Comparison of ENCODE assay signal across 12 cellular contexts in genomic region chr22:30079952-30080533, GRCh38. TPM values are rescaled to one million over a fixed set of nuclear protein-coding genes. Genes with fewer than 3 reads are reported as not detected.
DNase-seq lines count a peak whose midpoint lies in the region; ATAC-seq and TF ChIP-seq lines count a peak whose summit lies in the region.
"Had no signal": no experiment of that assay in that cellular context is flagged by ENCODE, and none has a peak within 500 bp of the region (broad histone marks: within the 10 kb centered on the region; RNA-seq: fewer than 3 reads in every experiment).

HORMAD2 (plus strand) TSS chr22:30080464; CDS start chr22:30093953, 13,489 bp downstream.

- POLR2A ChIA-PET in activated CD4-positive, alpha-beta memory T cell treated with anti-CD3 and anti-CD28 coated beads, Interleukin-2, amount 10 ng/mL, durations not matched to agents 7 days and 5 days (lab: Charles Lee), result no interaction called here
- POLR2A ChIA-PET in activated CD4-positive, alpha-beta memory T cell treated with anti-CD3 and anti-CD28 coated beads for 36 hours (lab: Charles Lee), result interaction anchor here (0.6 kb wide), 1 partner anchor 444 kb away, joined by 3 read pairs; no protein-coding TSS in a partner anchor
- POLR2A ChIA-PET in CD8-positive, alpha-beta memory T cell (lab: Charles Lee), result no interaction called here

- H3K4me1 ChIP-seq in lower lobe of right lung (peaks cover 4% of the 10 kb centered on the region), thyroid gland (peaks cover 15 to 31% of the 10 kb centered on the region in 2 donors)
- H3K4me1 ChIP-seq in CD8-positive, alpha-beta memory T cell (ENCODE audit: insufficient read depth, low read length), result peaks cover 9% of the 10 kb centered on the region

- intact Hi-C loops in activated CD4-positive, alpha-beta memory T cell treated with anti-CD3 and anti-CD28 coated beads for 36 hours (cut with micrococcal nuclease), result loop anchor here (5.0 kb wide), 1 partner anchor 313 kb away; the partner anchor contains the start of genes UQCR10 and ZMAT5
- intact Hi-C loops in lower lobe of right lung (cut with DNase I), result no loop called here
- intact Hi-C loops in thyroid gland (cut with DNase I), result loop anchor here (10.0 kb wide), 1 partner anchor 55 kb away; no protein-coding TSS in a partner anchor

- no peaks in the 10 kb centered on the region for H3K36me3 Mint-ChIP-seq in activated CD4-positive, alpha-beta memory T cell treated with anti-CD3 and anti-CD28 coated beads, Interleukin-2, amount 10 ng/mL, durations not matched to agents 7 days and 5 days (ENCODE audit: low read depth)
- no peaks in the 10 kb centered on the region for H3K36me3 Mint-ChIP-seq in activated CD4-positive, alpha-beta memory T cell treated with anti-CD3 and anti-CD28 coated beads for 36 hours
- peaks cover 0 to 1% (median 0%) of the 10 kb centered on the region in 3 donors for H3K36me3 Mint-ChIP-seq in CD8-positive, alpha-beta memory T cell

- H3K27ac Mint-ChIP-seq in activated CD4-positive, alpha-beta memory T cell treated with anti-CD3 and anti-CD28 coated beads, Interleukin-2, amount 10 ng/mL, durations not matched to agents 7 days and 5 days, result peak within 1 kb of the TSS; percentile 80
- H3K27ac Mint-ChIP-seq in activated CD4-positive, alpha-beta memory T cell treated with anti-CD3 and anti-CD28 coated beads for 36 hours, result no peak within 1 kb of the TSS
- peak within 1 kb of the TSS in 1 of 8 donors; percentile 43 for H3K27ac Mint-ChIP-seq in CD8-positive, alpha-beta memory T cell

- H3K4me3 Mint-ChIP-seq in activated CD4-positive, alpha-beta memory T cell treated with anti-CD3 and anti-CD28 coated beads, Interleukin-2, amount 10 ng/mL, durations not matched to agents 7 days and 5 days, result no peak within 1 kb of the TSS
- no peak within 1 kb of the TSS for H3K4me3 Mint-ChIP-seq in activated CD4-positive, alpha-beta memory T cell treated with anti-CD3 and anti-CD28 coated beads for 36 hours
- H3K4me3 Mint-ChIP-seq in CD8-positive, alpha-beta memory T cell, result no peak within 1 kb of the TSS

- no peak for DNase-seq in activated CD4-positive, alpha-beta memory T cell treated with anti-CD3 and anti-CD28 coated beads, Interleukin-2, amount 10 ng/mL, durations not matched to agents 7 days and 5 days
- no peak for DNase-seq in activated CD4-positive, alpha-beta memory T cell treated with anti-CD3 and anti-CD28 coated beads for 36 hours
- DNase-seq in lower lobe of right lung (peak; percentile 67), thyroid gland (no peak), NCI-H1048 (lab: John Stamatoyannopoulos, UW) (no peak)
- no peak for DNase-seq in CD8-positive, alpha-beta memory T cell
- DNase-seq: 8988T; activated naive CD4-positive, alpha-beta T cell treated with anti-CD3 and anti-CD28 coated beads, Interleukin-2, amount 50 U/mL, for 16 hours; mammary epithelial cell; NCI-H146 had no signal

- CTCF ChIA-PET in activated CD4-positive, alpha-beta memory T cell treated with anti-CD3 and anti-CD28 coated beads, Interleukin-2, amount 10 ng/mL, durations not matched to agents 7 days and 5 days (lab: Charles Lee), result interaction anchor here (1.0 kb wide), 1 partner anchor 9 kb away, joined by 5 read pairs; no protein-coding TSS in a partner anchor
- CTCF ChIA-PET in activated CD4-positive, alpha-beta memory T cell treated with anti-CD3 and anti-CD28 coated beads for 36 hours (lab: Charles Lee), result interaction anchor here (0.8 kb wide), 1 partner anchor 454 kb away, joined by 5 read pairs; no protein-coding TSS in a partner anchor
- CTCF ChIA-PET in CD8-positive, alpha-beta memory T cell (lab: Charles Lee), result no interaction called here

- no peaks in the 10 kb centered on the region for H3K9me3 Mint-ChIP-seq in activated CD4-positive, alpha-beta memory T cell treated with anti-CD3 and anti-CD28 coated beads, Interleukin-2, amount 10 ng/mL, durations not matched to agents 7 days and 5 days
- H3K9me3 Mint-ChIP-seq in activated CD4-positive, alpha-beta memory T cell treated with anti-CD3 and anti-CD28 coated beads for 36 hours, result peaks cover 7% of the 10 kb centered on the region
- H3K9me3 Mint-ChIP-seq in CD8-positive, alpha-beta memory T cell, result peaks cover 0 to 5% (median 0%) of the 10 kb centered on the region in 5 donors

- H3K36me3 ChIP-seq in lower lobe of right lung (no peaks in the 10 kb centered on the region), thyroid gland (no peaks in the 10 kb centered on the region)
- H3K36me3 ChIP-seq in CD8-positive, alpha-beta memory T cell (ENCODE audit: insufficient read depth, low read length), result no peaks in the 10 kb centered on the region

- no peak within 1 kb of the TSS for H3K27ac ChIP-seq in lower lobe of right lung
- peak within 1 kb of the TSS in 2 of 3 donors; percentile 67 to 89 for H3K27ac ChIP-seq in thyroid gland
- no peak within 1 kb of the TSS for H3K27ac ChIP-seq in CD8-positive, alpha-beta memory T cell (ENCODE audit: low read depth, low read length)

- ATAC-seq in esophagus mucosa (peak; percentile 29), lower lobe of right lung (peak; percentile 86 to 89), HG03280 (IDR thresholded peaks at IDR 0.05; ENCODE audit: unreplicated experiment) (no peak)

- H3K4me3 ChIP-seq in lower lobe of right lung (peak within 1 kb of the TSS; percentile 45), thyroid gland (replicated peaks in 1 of 3) (no peak within 1 kb of the TSS)
- no peak within 1 kb of the TSS for H3K4me3 ChIP-seq in CD8-positive, alpha-beta memory T cell (ENCODE audit: low read length)

- TF ChIP-seq POLR2A in thyroid gland (IDR thresholded peaks at IDR 0.05), result no peak

- peaks cover 5% of the 10 kb centered on the region for H3K27me3 Mint-ChIP-seq in activated CD4-positive, alpha-beta memory T cell treated with anti-CD3 and anti-CD28 coated beads, Interleukin-2, amount 10 ng/mL, durations not matched to agents 7 days and 5 days
- no peaks in the 10 kb centered on the region for H3K27me3 Mint-ChIP-seq in activated CD4-positive, alpha-beta memory T cell treated with anti-CD3 and anti-CD28 coated beads for 36 hours
- peaks cover 0 to 6% of the 10 kb centered on the region in 2 donors for H3K27me3 Mint-ChIP-seq in CD8-positive, alpha-beta memory T cell

- H3K27me3 ChIP-seq in lower lobe of right lung (ENCODE audit: low read depth) (peaks cover 20% of the 10 kb centered on the region), thyroid gland (no peaks in the 10 kb centered on the region)
- H3K27me3 ChIP-seq in CD8-positive, alpha-beta memory T cell (ENCODE audit: insufficient read depth, low read length, poor library complexity, severe bottlenecking), result no peaks in the 10 kb centered on the region

- no peaks in the 10 kb centered on the region for H3K9me3 ChIP-seq in lower lobe of right lung
- no peaks in the 10 kb centered on the region for H3K9me3 ChIP-seq in thyroid gland
- H3K9me3 ChIP-seq in CD8-positive, alpha-beta memory T cell (ENCODE audit: low read length), result no peaks in the 10 kb centered on the region

- TF ChIP-seq CTCF in lower lobe of right lung (IDR thresholded peaks at IDR 0.05), result no peak
- TF ChIP-seq CTCF in thyroid gland (IDR thresholded peaks at IDR 0.05), result no peak

- WGBS in thyroid gland, 2 donors, result 37 to 38% methylated on average over 25 to 41 of the region's 53 CpGs

- H3K4me1 Mint-ChIP-seq in activated CD4-positive, alpha-beta memory T cell treated with anti-CD3 and anti-CD28 coated beads, Interleukin-2, amount 10 ng/mL, durations not matched to agents 7 days and 5 days, result peaks cover 11% of the 10 kb centered on the region
- peaks cover 20% of the 10 kb centered on the region for H3K4me1 Mint-ChIP-seq in activated CD4-positive, alpha-beta memory T cell treated with anti-CD3 and anti-CD28 coated beads for 36 hours (ENCODE audit: low read depth)
- H3K4me1 Mint-ChIP-seq in CD8-positive, alpha-beta memory T cell, result peaks cover 9 to 14% (median 13%) of the 10 kb centered on the region in 3 donors

RNA-seq across cellular contexts. Expression of gene HORMAD2, which starts in this region (rescaled TPM):
- total RNA-seq in activated CD4-positive, alpha-beta memory T cell treated with anti-CD3 and anti-CD28 coated beads, Interleukin-2, amount 10 ng/mL, durations not matched to agents 7 days and 5 days, result under 1 TPM in 1 of 2 experiments, not detected in 1; 0.23 TPM
- total RNA-seq in activated CD4-positive, alpha-beta memory T cell treated with anti-CD3 and anti-CD28 coated beads for 36 hours, result not detected
- total RNA-seq in esophagus mucosa (not detected), lower lobe of right lung (not detected), thyroid gland (not detected)
- total RNA-seq in CD8-positive, alpha-beta memory T cell, result not detected
- polyA plus RNA-seq in CD8-positive, alpha-beta memory T cell, result not detected
- total RNA-seq: mammary epithelial cell had no signal
- polyA plus RNA-seq: mammary epithelial cell had no signal

Comparison
In these comparisons a context has a peak if more than half of its experiments do, and no peak if none do; other contexts are left out.
1. Peak in ATAC-seq in esophagus mucosa; RNA of the gene not detected or under 1 TPM.
2. Peak in DNase-seq, ATAC-seq and H3K4me3 ChIP-seq in lower lobe of right lung; RNA of the gene not detected or under 1 TPM.
3. H3K27ac ChIP-seq: peak in thyroid gland (2 of 3); none in lower lobe of right lung (single experiment) and CD8-positive, alpha-beta memory T cell (single experiment).